8 cellular contexts compared by ENCODE assay signal in the genomic region with DNA sequence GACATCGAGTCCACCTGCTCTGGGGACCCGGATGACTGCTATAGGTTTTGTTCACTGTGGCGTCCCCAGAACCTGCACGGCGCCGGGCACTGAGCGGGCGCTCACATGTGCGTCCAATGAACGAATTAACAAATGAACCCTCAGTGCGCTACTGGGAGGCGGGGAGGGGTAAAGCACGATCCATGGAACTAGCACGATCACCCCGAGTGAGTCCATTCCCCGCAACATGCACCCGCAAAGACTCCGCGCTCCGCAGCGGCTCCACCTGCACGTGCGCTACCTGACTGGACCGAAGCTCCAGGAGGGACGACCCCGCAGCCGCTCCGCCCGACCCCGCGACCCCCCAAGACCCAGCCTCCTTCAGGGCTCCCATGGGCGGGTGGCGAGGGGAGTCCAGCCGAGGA. TPM values are rescaled to one million over a fixed set of nuclear protein-coding genes. Genes with fewer than 3 reads are reported as not detected.
DNase-seq lines count a peak whose midpoint lies in the region; ATAC-seq and TF ChIP-seq lines count a peak whose summit lies in the region.

No MANE protein-coding gene starts in this region.

- H3K4me2 ChIP-seq in BLaER1 = peak overlapping the region; percentile 85
- peak overlapping the region; percentile 87 for H3K4me2 ChIP-seq in SK-N-SH

- H3F3A ChIP-seq in SK-N-SH (replicated peaks; ENCODE audit: insufficient read depth) = no peaks in the 10 kb centered on the region

- no peak for TF ChIP-seq RAD21 in SK-N-SH (IDR thresholded peaks at IDR 0.05; ENCODE audit: low read length)

- DNase-seq in SK-N-SH = peak; percentile 69
- DNase-seq in choroid plexus epithelial cell (ENCODE audit: low read depth) = peak; percentile 16
- DNase-seq in lung microvascular endothelial cell (ENCODE audit: low read depth in 2 of 2) = peak; percentile 34 to 47
- DNase-seq in stimulated activated CD8-positive, alpha-beta memory T cell treated with anti-CD3 and anti-CD28 coated beads, Interleukin-7, amount 100 ng/mL, for 4 hours (ENCODE audit: low read depth in 2 of 2) = peak; percentile 6 to 12
- no peak for DNase-seq in effector CD8-positive, alpha-beta T cell (lab: John Stamatoyannopoulos, UW)

- H3K9me2 ChIP-seq in SK-N-SH = no peaks in the 10 kb centered on the region

- no peak for TF ChIP-seq EP300 in SK-N-SH (IDR thresholded peaks at IDR 0.05; ENCODE audit: borderline replicate concordance in 1 of 2, low read depth in 1 of 2, low read length in 1 of 2)

- H3K27ac ChIP-seq in BLaER1 = peak overlapping the region; percentile 95
- peak overlapping the region; percentile 42 to 43; a peak in 2 of 4 replicates for H3K27ac ChIP-seq in SK-N-SH (ENCODE audit: low read depth in 2 of 2, low read length in 1 of 2)

- CTCF ChIA-PET in SK-N-SH (lab: Yijun Ruan, JAX) = interaction anchor here (0.7 to 3.7 kb wide), 2 partner anchors 26 to 51 kb away, joined by 3 to 19 read pairs; no protein-coding TSS in a partner anchor

- H3K4me1 ChIP-seq in BLaER1 (peaks cover 23% of the 10 kb centered on the region), SK-N-SH (ENCODE audit: control insufficient read depth in 1 of 2, insufficient read depth in 2 of 2, low read depth in 1 of 2, low read length in 1 of 2) (peaks cover 8% of the 10 kb centered on the region in 2 experiments; a peak in 1 of 4 replicates)

- H2AFZ ChIP-seq in SK-N-SH (ENCODE audit: low read depth) = peak overlapping the region; percentile 88

- peaks cover 31% of the 10 kb centered on the region for H3K36me3 ChIP-seq in BLaER1
- H3K36me3 ChIP-seq in SK-N-SH (replicated peaks in 1 of 2; ENCODE audit: control insufficient read depth in 1 of 2, insufficient read depth in 2 of 2, low read length in 1 of 2) = peaks cover 4 to 12% of the 10 kb centered on the region in 2 experiments

- H3K79me2 ChIP-seq in SK-N-SH (ENCODE audit: insufficient read depth) = peaks cover 47% of the 10 kb centered on the region

- POLR2A ChIA-PET in SK-N-SH (lab: Yijun Ruan, JAX) = interaction anchor here (0.5 to 0.9 kb wide), 2 partner anchors 27 to 166 kb away, joined by 3 read pairs; no protein-coding TSS in a partner anchor

- H4K20me1 ChIP-seq in BLaER1 (peaks cover 41% of the 10 kb centered on the region), SK-N-SH (ENCODE audit: insufficient read depth) (no peaks in the 10 kb centered on the region)

- H3K27me3 ChIP-seq in BLaER1 (no peaks in the 10 kb centered on the region), SK-N-SH (ENCODE audit: insufficient read depth) (no peaks in the 10 kb centered on the region)

- H3K4me3 ChIP-seq in BLaER1 = peak overlapping the region; percentile 98
- H3K4me3 ChIP-seq in SK-N-SH (ENCODE audit: low read depth in 2 of 2, low read length in 1 of 2) = peak overlapping the region; percentile 82 to 96
- H3K4me3 ChIP-seq in choroid plexus epithelial cell (ENCODE audit: low read depth, low read length) = peak overlapping the region; percentile 95

- H3K9ac ChIP-seq in BLaER1 (peak overlapping the region; percentile 96), SK-N-SH (peak overlapping the region; percentile 78)

- WGBS in SK-N-SH (ENCODE audit: low lambda C conversion rate) = 3% methylated on average over 7 of the region's 34 CpGs

- no peaks in the 10 kb centered on the region for H3K9me3 ChIP-seq in BLaER1
- no peaks in the 10 kb centered on the region for H3K9me3 ChIP-seq in SK-N-SH

- TF ChIP-seq CTCF in SK-N-SH (IDR thresholded peaks at IDR 0.05) = no peak
- TF ChIP-seq CTCF in choroid plexus epithelial cell (conservative IDR thresholded peaks at IDR 0.05; ENCODE audit: low read depth, low read length) = no peak

- ATAC-seq in GM19023 (IDR thresholded peaks at IDR 0.05; ENCODE audit: unreplicated experiment) (peak; percentile 30), HG03442 (IDR thresholded peaks at IDR 0.05; ENCODE audit: unreplicated experiment) (peak; percentile 22)

TF ChIP-seq in SK-N-SH, 30 proteins besides CTCF, POLR2A, EP300 and RAD21:
- TF ChIP-seq, protein P1, sequence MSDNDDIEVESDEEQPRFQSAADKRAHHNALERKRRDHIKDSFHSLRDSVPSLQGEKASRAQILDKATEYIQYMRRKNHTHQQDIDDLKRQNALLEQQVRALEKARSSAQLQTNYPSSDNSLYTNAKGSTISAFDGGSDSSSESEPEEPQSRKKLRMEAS (IDR thresholded peaks at IDR 0.05; ENCODE audit: low read depth) = peak; percentile 52; the same call in 1 of the 2 replicates
- TF ChIP-seq MXI1 (IDR thresholded peaks at IDR 0.05; ENCODE audit: low read depth, low read length) (peak; percentile 88), NFIC (IDR thresholded peaks at IDR 0.05; ENCODE audit: borderline replicate concordance) (no peak)

RNA-seq across cellular contexts. Expression of a gene that starts 0.5 kb away (rescaled TPM):
- 129 and 133 TPM in 2 replicates for polyA plus RNA-seq in SK-N-SH (2012; rRNA removed)
- 75.4 and 83.3 TPM in 2 replicates for polyA plus RNA-seq in SK-N-SH (2012; cell fraction: cytosol; rRNA removed)
- 335 and 567 TPM in 2 replicates for polyA plus RNA-seq in SK-N-SH (2012; cell fraction: nucleus; rRNA removed)
- 65.5 and 81.1 TPM in 2 replicates for total RNA-seq in lung microvascular endothelial cell
